In the genomic region with DNA sequence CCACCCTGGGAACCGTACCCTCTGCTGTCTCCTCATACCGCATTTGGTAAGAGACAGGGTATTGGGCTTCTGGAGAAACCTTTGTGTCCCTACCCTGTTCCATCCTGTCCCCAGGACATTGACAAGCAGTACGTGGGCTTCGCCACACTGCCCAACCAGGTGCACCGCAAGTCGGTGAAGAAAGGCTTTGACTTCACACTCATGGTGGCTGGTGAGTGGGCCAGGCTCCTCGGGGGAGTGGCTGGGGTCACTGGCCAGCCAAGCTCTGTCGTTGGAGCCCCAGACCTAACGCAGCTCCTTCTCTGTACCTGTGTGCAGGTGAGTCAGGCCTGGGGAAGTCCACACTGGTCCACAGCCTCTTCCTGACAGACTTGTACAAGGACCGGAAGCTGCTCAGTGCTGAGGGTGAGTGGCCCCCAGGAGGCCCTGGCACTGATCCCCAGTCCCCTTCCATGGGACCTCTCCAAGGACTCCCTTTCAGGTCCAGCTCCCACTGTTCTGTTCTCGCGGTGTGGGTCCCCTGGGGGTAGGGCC, we compare ENCODE assay signal across 11 cellular contexts. TPM values are rescaled to one million over a fixed set of nuclear protein-coding genes. Genes with fewer than 3 reads are reported as not detected.
DNase-seq lines count a peak whose midpoint lies in the region; ATAC-seq lines count a peak whose summit lies in the region.
"Had no signal": no experiment of that assay in that cellular context is flagged by ENCODE, and none has a peak within 500 bp of the region (broad histone marks: within the 10 kb centered on the region; RNA-seq: fewer than 3 reads in every experiment).

No MANE protein-coding gene starts in this region.

- POLR2A ChIA-PET in activated CD4-positive, alpha-beta memory T cell treated with anti-CD3 and anti-CD28 coated beads for 36 hours (lab: Charles Lee): no interaction called here

- DNase-seq in activated T-cell treated with anti-CD3 and anti-CD28 coated beads, Interleukin-2, amount 50 U/mL, for 4 hours: no peak
- DNase-seq in activated T-cell treated with anti-CD3 and anti-CD28 coated beads for 4 hours (no peak), right cardiac atrium (peak; percentile 16 to 60 (median 51)), iPS-NIHi7 (ENCODE audit: extremely low spot score) (no peak)
- no peak for DNase-seq in activated CD4-positive, alpha-beta memory T cell treated with anti-CD3 and anti-CD28 coated beads for 36 hours
- DNase-seq: cerebellar nuclear complex, NCI-H2107 had no signal

- peak overlapping the region; percentile 50 for H3K4me3 ChIP-seq in right cardiac atrium (ENCODE audit: low read length)

- H3K9me3 Mint-ChIP-seq in activated T-cell treated with anti-CD3 and anti-CD28 coated beads, Interleukin-2, amount 50 U/mL, for 4 hours: no peaks in the 10 kb centered on the region
- H3K9me3 Mint-ChIP-seq in activated CD4-positive, alpha-beta memory T cell treated with anti-CD3 and anti-CD28 coated beads for 36 hours: no peaks in the 10 kb centered on the region

- H3K27me3 ChIP-seq in right cardiac atrium (ENCODE audit: control insufficient read depth, insufficient read depth): no peaks in the 10 kb centered on the region

- peaks cover 49% of the 10 kb centered on the region for H3K27me3 Mint-ChIP-seq in activated T-cell treated with anti-CD3 and anti-CD28 coated beads, Interleukin-2, amount 50 U/mL, for 4 hours (ENCODE audit: low read depth)
- peaks cover 41% of the 10 kb centered on the region for H3K27me3 Mint-ChIP-seq in activated CD4-positive, alpha-beta memory T cell treated with anti-CD3 and anti-CD28 coated beads for 36 hours

- H3K27ac ChIP-seq in right cardiac atrium (ENCODE audit: low read length) (peak overlapping the region; percentile 78), temporal lobe (ENCODE audit: low read depth, low read length) (peak overlapping the region; percentile 87)

- CTCF ChIA-PET in activated CD4-positive, alpha-beta memory T cell treated with anti-CD3 and anti-CD28 coated beads for 36 hours (lab: Charles Lee): interaction anchor here (1.3 to 2.4 kb wide), 2 partner anchors 11 to 40 kb away, joined by 4 to 10 read pairs; no protein-coding TSS in a partner anchor

- H3K4me1 Mint-ChIP-seq in activated T-cell treated with anti-CD3 and anti-CD28 coated beads, Interleukin-2, amount 50 U/mL, for 4 hours (ENCODE audit: low read depth): peaks cover 17% of the 10 kb centered on the region
- H3K4me1 Mint-ChIP-seq in activated CD4-positive, alpha-beta memory T cell treated with anti-CD3 and anti-CD28 coated beads for 36 hours (ENCODE audit: low read depth): peaks cover 8% of the 10 kb centered on the region

- intact Hi-C loops in activated CD4-positive, alpha-beta memory T cell treated with anti-CD3 and anti-CD28 coated beads for 36 hours (cut with micrococcal nuclease): loop anchor here (2.0 to 10.0 kb wide), 2 partner anchors 39 to 75 kb away; no protein-coding TSS in a partner anchor
- intact Hi-C loops in right cardiac atrium (cut with DNase I): loop anchor here in 3 of 4 donors (5.0 kb wide), 2 partner anchors 37 to 42 kb away; no protein-coding TSS in a partner anchor

- no peaks in the 10 kb centered on the region for H3K4me1 ChIP-seq in right cardiac atrium (ENCODE audit: control insufficient read depth, insufficient read depth, low read length)

- H3K9me3 ChIP-seq in right cardiac atrium (ENCODE audit: control insufficient read depth, low read length): no peaks in the 10 kb centered on the region

- no peak for ATAC-seq in activated T-cell treated with anti-CD3 and anti-CD28 coated beads, Interleukin-2, amount 50 U/mL, for 4 hours
- no peak for ATAC-seq in right cardiac atrium
- ATAC-seq in HG03280 (IDR thresholded peaks at IDR 0.05; ENCODE audit: unreplicated experiment): no peak
- no peak for ATAC-seq in HG03571 (IDR thresholded peaks at IDR 0.05; ENCODE audit: unreplicated experiment)

- peak overlapping the region; percentile 60 for H3K4me3 Mint-ChIP-seq in activated T-cell treated with anti-CD3 and anti-CD28 coated beads, Interleukin-2, amount 50 U/mL, for 4 hours
- peak overlapping the region; percentile 23 for H3K4me3 Mint-ChIP-seq in activated CD4-positive, alpha-beta memory T cell treated with anti-CD3 and anti-CD28 coated beads for 36 hours

- no peaks in the 10 kb centered on the region for H3K36me3 Mint-ChIP-seq in activated T-cell treated with anti-CD3 and anti-CD28 coated beads, Interleukin-2, amount 50 U/mL, for 4 hours (ENCODE audit: insufficient read depth)
- H3K36me3 Mint-ChIP-seq in activated CD4-positive, alpha-beta memory T cell treated with anti-CD3 and anti-CD28 coated beads for 36 hours: no peaks in the 10 kb centered on the region

- peak overlapping the region; percentile 46 for H3K27ac Mint-ChIP-seq in activated CD4-positive, alpha-beta memory T cell treated with anti-CD3 and anti-CD28 coated beads for 36 hours

- 65% methylated on average over 12 of the region's 12 CpGs for WGBS in right cardiac atrium

RNA-seq across cellular contexts. Expression of gene GP1BB, which starts 3.8 kb away (rescaled TPM):
- under 1 TPM in 2 of 3 donors, not detected in 1; 0.25 to 0.37 TPM for total RNA-seq in activated T-cell treated with anti-CD3 and anti-CD28 coated beads, Interleukin-2, amount 50 U/mL, for 4 hours
- not detected for total RNA-seq in activated CD4-positive, alpha-beta memory T cell treated with anti-CD3 and anti-CD28 coated beads for 36 hours
- total RNA-seq in right cardiac atrium (1 to 10 TPM in 1 of 4 donors, not detected in 3; 9.0 TPM), temporal lobe (24.8 TPM)
- polyA plus RNA-seq in right cardiac atrium: 29.5 TPM

RNA-seq across cellular contexts. Expression of gene SEPTIN5, which starts 5.3 kb away (rescaled TPM):
- total RNA-seq in activated T-cell treated with anti-CD3 and anti-CD28 coated beads, Interleukin-2, amount 50 U/mL, for 4 hours: 1 to 10 TPM in 2 of 3 donors, under 1 TPM in 1; 0.38 to 1.3 (median 1.1) TPM
- total RNA-seq in activated CD4-positive, alpha-beta memory T cell treated with anti-CD3 and anti-CD28 coated beads for 36 hours: under 1 TPM; 0.41 to 0.43 TPM
- 100 to 1,000 TPM; 143 to 264 (median 199) TPM for total RNA-seq in right cardiac atrium
- 243 TPM for polyA plus RNA-seq in right cardiac atrium
- total RNA-seq in temporal lobe: 235 TPM

RNA-seq across cellular contexts. Expression of gene TBX1, which starts 41.0 kb away (rescaled TPM):
- total RNA-seq in activated T-cell treated with anti-CD3 and anti-CD28 coated beads, Interleukin-2, amount 50 U/mL, for 4 hours: not detected
- total RNA-seq in activated CD4-positive, alpha-beta memory T cell treated with anti-CD3 and anti-CD28 coated beads for 36 hours: not detected
- total RNA-seq in right cardiac atrium (1 to 10 TPM in 1 of 4 donors, under 1 TPM in 3; 0.19 to 1.4 (median 0.78) TPM), temporal lobe (not detected)
- polyA plus RNA-seq in right cardiac atrium: 0.88 TPM
- total RNA-seq: mononuclear cell had no signal

Comparison
In these comparisons a context has a peak if more than half of its experiments do, and no peak if none do; other contexts are left out.
1. DNase-seq: peak in right cardiac atrium (3 of 3); none in activated T-cell treated with anti-CD3 and anti-CD28 coated beads, Interleukin-2, amount 50 U/mL, for 4 hours (single experiment), activated T-cell treated with anti-CD3 and anti-CD28 coated beads for 4 hours (single experiment), activated CD4-positive, alpha-beta memory T cell treated with anti-CD3 and anti-CD28 coated beads for 36 hours (single experiment) and iPS-NIHi7 (single experiment).
2. RNA of gene SEPTIN5, which starts 5.3 kb away (total RNA-seq): 235 TPM in temporal lobe (single experiment) and 143 to 264 TPM in right cardiac atrium; 0.38 to 1.3 TPM in activated T-cell treated with anti-CD3 and anti-CD28 coated beads, Interleukin-2, amount 50 U/mL, for 4 hours and 0.41 to 0.43 TPM in activated CD4-positive, alpha-beta memory T cell treated with anti-CD3 and anti-CD28 coated beads for 36 hours; every median in the first group is over 10 times any median in the second.